In genomic region chr7:105024734-105025133, GRCh38 we compare ENCODE assay signal across 1 cellular context.
A peak's percentile ranks its signal among the peaks of the same experiment; 100 is the strongest.
TF ChIP-seq lines count a peak whose summit lies in the region.

No MANE protein-coding gene starts in this region.

TF ChIP-seq in HEK293, 187 proteins besides CTCF, POLR2A, EP300 and RAD21 (continued from another document):
- TF ChIP-seq OVOL3 (tag by site-specific recombination; IDR thresholded peaks at IDR 0.05) (peak; percentile 87), ZFP69B (tag by site-specific recombination; IDR thresholded peaks at IDR 0.05) (no peak), PRDM4 (tag by site-specific recombination; IDR thresholded peaks at IDR 0.05) (peak; percentile 82; the same call in 1 of the 2 replicates), KLF10 (tag by site-specific recombination; IDR thresholded peaks at IDR 0.05) (0 out of 2 replicates have a peak, but pooled peaks have one; percentile 24), ZNF24 (tag by site-specific recombination; IDR thresholded peaks at IDR 0.05) (0 out of 2 replicates have a peak, but pooled peaks have one; percentile 46), PRDM6 (tag by site-specific recombination; IDR thresholded peaks at IDR 0.05) (peak; percentile 96), PRDM2 (tag by site-specific recombination; IDR thresholded peaks at IDR 0.05; ENCODE audit: borderline replicate concordance) (no peak), ZNF433 (tag by site-specific recombination; IDR thresholded peaks at IDR 0.05; ENCODE audit: low read depth) (no peak)
